Comparison of ENCODE assay signal across 8 cellular contexts in the genomic region with DNA sequence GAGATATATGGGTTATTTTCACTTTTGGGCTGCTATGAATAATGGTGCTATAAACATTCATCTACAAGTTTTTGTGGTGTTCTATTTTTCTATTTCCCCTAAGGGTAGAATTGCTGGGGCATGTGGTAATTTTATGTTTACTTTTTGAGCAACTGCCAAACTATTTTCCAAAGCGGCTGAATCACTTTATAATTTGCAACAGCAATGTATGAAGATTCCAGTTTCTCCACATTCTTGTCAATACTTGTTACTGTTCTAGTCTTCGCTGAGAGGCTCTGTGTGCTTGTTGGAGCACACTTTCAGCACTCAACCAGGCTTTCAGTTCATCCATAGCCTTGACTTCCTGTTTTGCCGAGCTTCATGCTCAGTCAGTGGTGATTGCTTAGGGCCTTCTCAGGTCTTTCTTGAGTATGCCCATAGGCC. TPM values are rescaled to one million over a fixed set of nuclear protein-coding genes. Genes with fewer than 3 reads are reported as not detected.
DNase-seq lines count a peak whose midpoint lies in the region; ATAC-seq and TF ChIP-seq lines count a peak whose summit lies in the region.

No MANE protein-coding gene starts in this region.

- H3K4me2 ChIP-seq in DOHH2 (ENCODE audit: low read length), result peak overlapping the region; percentile 57

- ATAC-seq in GM21447 (IDR thresholded peaks at IDR 0.05; ENCODE audit: unreplicated experiment), result peak; percentile 85
- peak; percentile 87 for ATAC-seq in activated CD8-positive, alpha-beta T cell treated with anti-CD3 and anti-CD28 coated beads, Interleukin-2, amount 10 ng/mL, durations not matched to agents 7 days and 5 days
- ATAC-seq in right cardiac atrium, result peak in 1 of 2 donors; percentile 66

- no peaks in the 10 kb centered on the region for H3K9me2 ChIP-seq in DOHH2 (replicated peaks; ENCODE audit: control insufficient read depth, low read length)

- no peaks in the 10 kb centered on the region for H3K27me3 ChIP-seq in DOHH2 (ENCODE audit: control insufficient read depth, low read length)
- no peaks in the 10 kb centered on the region for H3K27me3 ChIP-seq in right cardiac atrium (ENCODE audit: control insufficient read depth, insufficient read depth)
- no peaks in the 10 kb centered on the region for H3K27me3 ChIP-seq in stomach

- intact Hi-C loops in right cardiac atrium (cut with DNase I), result no loop called here
- intact Hi-C loops in stomach (cut with DNase I; ENCODE audit: low total_unique reads), result no loop called here

- DNase-seq in Kasumi-1 (lab: John Stamatoyannopoulos, UW), result peak; percentile 83 to 94
- DNase-seq in activated CD8-positive, alpha-beta T cell treated with anti-CD3 and anti-CD28 coated beads, Interleukin-2, amount 10 ng/mL, durations not matched to agents 7 days and 5 days, result peak; percentile 51
- DNase-seq in right cardiac atrium, result no peak
- no peak for DNase-seq in stomach
- no peak for DNase-seq in retina
- DNase-seq in DMS153 treated with DMSO at 0.1 percent for 48 hours (lab: John Stamatoyannopoulos, UW; ENCODE audit: unreplicated experiment), result no peak

- no peak for TF ChIP-seq EP300 in stomach (IDR thresholded peaks at IDR 0.05)

- peaks cover 8% of the 10 kb centered on the region for H3F3A ChIP-seq in DOHH2 (ENCODE audit: control insufficient read depth, insufficient read depth)

- H3K36me3 ChIP-seq in DOHH2 (ENCODE audit: control insufficient read depth, low read length) (no peaks in the 10 kb centered on the region), stomach (no peaks in the 10 kb centered on the region)

- no peak for TF ChIP-seq POLR2A in stomach (IDR thresholded peaks at IDR 0.05)

- H3K4me3 ChIP-seq in DOHH2 (ENCODE audit: low read length) (peak overlapping the region; percentile 34), right cardiac atrium (ENCODE audit: low read length) (no peak overlapping the region), stomach (no peak overlapping the region)

- H3K27ac Mint-ChIP-seq in activated CD8-positive, alpha-beta T cell treated with anti-CD3 and anti-CD28 coated beads, Interleukin-2, amount 10 ng/mL, durations not matched to agents 7 days and 5 days, result peak overlapping the region; percentile 89

- H3K4me1 ChIP-seq in DOHH2 (ENCODE audit: control insufficient read depth, low read length) (peaks cover 33% of the 10 kb centered on the region), right cardiac atrium (ENCODE audit: control insufficient read depth, insufficient read depth, low read length) (peaks cover 5% of the 10 kb centered on the region), stomach (peaks cover 11 to 21% (median 12%) of the 10 kb centered on the region in 4 donors)

- H3K9me3 Mint-ChIP-seq in activated CD8-positive, alpha-beta T cell treated with anti-CD3 and anti-CD28 coated beads, Interleukin-2, amount 10 ng/mL, durations not matched to agents 7 days and 5 days (ENCODE audit: insufficient read depth), result peaks cover under 1% of the 10 kb centered on the region

- peaks cover 84% of the 10 kb centered on the region for H3K79me2 ChIP-seq in DOHH2 (ENCODE audit: control insufficient read depth, low read length)

- H4K20me1 ChIP-seq in DOHH2 (ENCODE audit: control insufficient read depth, insufficient read depth, low read depth, low read length), result no peaks in the 10 kb centered on the region

- H3K4me3 Mint-ChIP-seq in activated CD8-positive, alpha-beta T cell treated with anti-CD3 and anti-CD28 coated beads, Interleukin-2, amount 10 ng/mL, durations not matched to agents 7 days and 5 days, result peak overlapping the region; percentile 61

- 38% methylated on average over 3 of the region's 3 CpGs for WGBS in right cardiac atrium
- WGBS in stomach, 5 donors, result 14 to 22% (median 20%) methylated on average over 3 of the region's 3 CpGs

- TF ChIP-seq CTCF in DOHH2 (IDR thresholded peaks at IDR 0.05; ENCODE audit: low read depth, low read length, poor library complexity, severe bottlenecking) (no peak), stomach (IDR thresholded peaks at IDR 0.05) (no peak)

- H3K36me3 Mint-ChIP-seq in activated CD8-positive, alpha-beta T cell treated with anti-CD3 and anti-CD28 coated beads, Interleukin-2, amount 10 ng/mL, durations not matched to agents 7 days and 5 days (ENCODE audit: low read depth), result peaks cover 5% of the 10 kb centered on the region

- POLR2A ChIA-PET in activated CD8-positive, alpha-beta T cell treated with anti-CD3 and anti-CD28 coated beads, Interleukin-2, amount 10 ng/mL, durations not matched to agents 7 days and 5 days (lab: Charles Lee), result interaction anchor here (0.6 to 2.6 kb wide), 4 partner anchors 13 to 47 kb away, joined by 3 to 16 read pairs (median 7); partner anchors contain the start of genes ADK and AP3M1

- no peaks in the 10 kb centered on the region for H3K27me3 Mint-ChIP-seq in activated CD8-positive, alpha-beta T cell treated with anti-CD3 and anti-CD28 coated beads, Interleukin-2, amount 10 ng/mL, durations not matched to agents 7 days and 5 days (ENCODE audit: low read depth)

- CTCF ChIA-PET in activated CD8-positive, alpha-beta T cell treated with anti-CD3 and anti-CD28 coated beads, Interleukin-2, amount 10 ng/mL, durations not matched to agents 7 days and 5 days (lab: Charles Lee), result interaction anchor here (0.8 to 3.3 kb wide), 10 partner anchors 10 to 1040 kb away, joined by 3 to 18 read pairs (median 4); partner anchors contain the start of gene AP3M1

- H3K4me1 Mint-ChIP-seq in activated CD8-positive, alpha-beta T cell treated with anti-CD3 and anti-CD28 coated beads, Interleukin-2, amount 10 ng/mL, durations not matched to agents 7 days and 5 days (ENCODE audit: low read depth), result peaks cover 45% of the 10 kb centered on the region

- H3K9me3 ChIP-seq in DOHH2 (ENCODE audit: control insufficient read depth, insufficient read depth, low read length) (no peaks in the 10 kb centered on the region), right cardiac atrium (ENCODE audit: control insufficient read depth, low read length) (no peaks in the 10 kb centered on the region), stomach (no peaks in the 10 kb centered on the region)

- H3K27ac ChIP-seq in DOHH2 (ENCODE audit: low read depth, low read length) (no peak overlapping the region), right cardiac atrium (ENCODE audit: low read length) (peak overlapping the region; percentile 1), stomach (peak overlapping the region in 4 of 5 donors; percentile 60 to 72 (median 69))

RNA-seq across cellular contexts. Expression of gene ADK, which starts 39.0 kb away (rescaled TPM):
- 10 to 100 TPM; 40.2 to 42.1 TPM for total RNA-seq in activated CD8-positive, alpha-beta T cell treated with anti-CD3 and anti-CD28 coated beads, Interleukin-2, amount 10 ng/mL, durations not matched to agents 7 days and 5 days
- total RNA-seq in right cardiac atrium, result 10 to 100 TPM; 34.5 to 42.2 (median 40.3) TPM
- 41.0 TPM for polyA plus RNA-seq in right cardiac atrium
- 10 to 100 TPM in 4 of 5 donors, 1 to 10 TPM in 1; 7.2 to 66.1 (median 35.2) TPM for total RNA-seq in stomach
- polyA plus RNA-seq in stomach, result 10 to 100 TPM; 13.5 to 18.6 (median 16.7) TPM

RNA-seq across cellular contexts. Expression of gene AP3M1, which starts 39.4 kb away (rescaled TPM):
- total RNA-seq in activated CD8-positive, alpha-beta T cell treated with anti-CD3 and anti-CD28 coated beads, Interleukin-2, amount 10 ng/mL, durations not matched to agents 7 days and 5 days, result 10 to 100 TPM; 44.2 to 49.1 TPM
- total RNA-seq in right cardiac atrium, result 10 to 100 TPM; 23.3 to 29.5 (median 27.4) TPM
- 12.6 TPM for polyA plus RNA-seq in right cardiac atrium
- 10 to 100 TPM in 2 of 5 donors, 1 to 10 TPM in 3; 3.5 to 28.1 (median 9.9) TPM for total RNA-seq in stomach
- 10 to 100 TPM in 2 of 3 donors, 1 to 10 TPM in 1; 8.6 to 14.1 (median 13.0) TPM for polyA plus RNA-seq in stomach

Comparison
In these comparisons a context has a peak if more than half of its experiments do, and no peak if none do; other contexts are left out.
1. DNase-seq: peak in Kasumi-1 (2 of 2) and activated CD8-positive, alpha-beta T cell treated with anti-CD3 and anti-CD28 coated beads, Interleukin-2, amount 10 ng/mL, durations not matched to agents 7 days and 5 days (single experiment); none in right cardiac atrium (0 of 3), stomach (single experiment), retina (single experiment) and DMS153 treated with DMSO at 0.1 percent for 48 hours (single experiment).